1 cellular context compared by ENCODE assay signal in the genomic region with DNA sequence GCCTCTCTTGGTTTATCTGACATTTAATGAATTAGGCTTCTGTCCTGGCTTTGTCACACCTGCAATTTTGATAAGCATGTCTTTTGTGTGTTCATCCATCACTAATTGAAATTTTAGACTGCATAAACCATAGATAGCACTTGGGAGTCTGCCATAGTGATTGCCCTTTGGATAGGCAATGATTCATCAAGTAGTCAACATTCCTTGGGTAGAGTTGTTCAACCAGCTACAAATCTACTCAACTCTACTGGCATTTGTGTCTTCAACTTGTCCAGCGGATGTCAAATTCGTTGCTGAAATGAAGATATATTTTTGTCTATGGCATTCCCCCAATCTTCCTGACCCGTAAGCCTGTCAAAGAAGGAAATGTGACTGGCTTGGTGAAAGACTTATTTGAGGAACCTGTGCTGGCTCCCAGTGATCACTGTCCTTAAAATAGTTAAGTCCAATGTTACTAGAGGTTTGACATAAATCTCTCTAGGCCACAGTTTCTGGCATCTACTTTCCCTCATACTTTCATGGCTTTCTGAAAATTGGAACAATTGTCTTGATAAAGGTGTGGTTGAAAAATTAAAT.
TF ChIP-seq lines count a peak whose summit lies in the region.

No MANE protein-coding gene starts in this region.

TF ChIP-seq in IMR-90, 13 proteins besides CTCF, POLR2A, EP300 and RAD21:
- TF ChIP-seq RCOR1 (IDR thresholded peaks at IDR 0.05; ENCODE audit: insufficient replicate concordance, low read length) = no peak
- no peak for TF ChIP-seq CEBPB (IDR thresholded peaks at IDR 0.05; ENCODE audit: low read depth, low read length)
